ENCODE assay signal across 32 cellular contexts in the genomic region with DNA sequence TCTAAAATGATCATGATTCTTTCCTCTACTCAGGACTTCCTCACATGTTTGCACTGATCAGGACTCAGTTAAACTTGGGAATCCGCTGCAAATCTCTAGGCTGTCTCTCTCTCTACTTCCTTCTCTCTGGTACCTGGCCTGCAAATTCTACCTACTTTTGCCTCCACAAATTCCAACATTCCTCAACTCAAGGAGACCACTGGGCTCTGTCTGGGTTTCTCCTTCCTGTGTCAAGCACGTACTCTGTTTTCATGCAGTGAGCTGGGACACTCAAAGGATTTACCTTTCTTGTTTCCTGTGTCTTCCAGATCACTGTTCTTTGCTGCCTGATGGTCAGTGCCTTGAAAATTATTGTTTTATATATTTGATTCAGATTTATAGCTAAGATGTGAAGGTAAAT. TPM values are rescaled to one million over a fixed set of nuclear protein-coding genes. Genes with fewer than 3 reads are reported as not detected.
"Had no signal": no experiment of that assay in that cellular context is flagged by ENCODE, and none has a peak within 500 bp of the region (broad histone marks: within the 10 kb centered on the region; RNA-seq: fewer than 3 reads in every experiment).

No MANE protein-coding gene starts in this region.

- H3K4me1 ChIP-seq: adrenal gland, body of pancreas, esophagus squamous epithelium, gastroesophageal sphincter had no signal

- H3K9me3 ChIP-seq: adrenal gland, body of pancreas, esophagus squamous epithelium, gastroesophageal sphincter had no signal

- H3K4me3 Mint-ChIP-seq: activated CD4-positive, alpha-beta memory T cell treated with anti-CD3 and anti-CD28 coated beads for 36 hours; activated CD4-positive, alpha-beta T cell treated with anti-CD3 and anti-CD28 coated beads for 36 hours; activated CD4-positive, alpha-beta T cell treated with anti-CD3 and anti-CD28 coated beads, Interleukin-2, amount 10 ng/mL, durations not matched to agents 24 days and 14 days; activated CD8-positive, alpha-beta memory T cell treated with anti-CD3 and anti-CD28 coated beads, Interleukin-2, amount 10 ng/mL, durations not matched to agents 7 days and 5 days; activated CD8-positive, alpha-beta T cell treated with anti-CD3 and anti-CD28 coated beads, Interleukin-2, amount 10 ng/mL, durations not matched to agents 7 days and 5 days; activated naive CD4-positive, alpha-beta T cell treated with anti-CD3 and anti-CD28 coated beads for 36 hours; activated naive CD4-positive, alpha-beta T cell treated with anti-CD3 and anti-CD28 coated beads, Interleukin-2, amount 50 U/mL, for 24 hours; activated naive CD8-positive, alpha-beta T cell treated with anti-CD3 and anti-CD28 coated beads for 36 hours; activated naive CD8-positive, alpha-beta T cell treated with anti-CD3 and anti-CD28 coated beads, Interleukin-2, amount 50 U/mL, for 24 hours; activated T-helper 1 cell treated with anti-CD3 and anti-CD28 coated beads, Interleukin-12 subunit alpha, Interleukin-12 subunit beta, Interleukin-2, Interleukin-4 antibody, amounts not matched to agents 30 ng/mL and 10 ng/mL and 1 ng/mL, durations not matched to agents 14 hours and 24 hours and 36 hours; effector memory CD8-positive, alpha-beta T cell had no signal

- H3K36me3 Mint-ChIP-seq: activated CD4-positive, alpha-beta memory T cell treated with anti-CD3 and anti-CD28 coated beads for 36 hours; activated CD8-positive, alpha-beta memory T cell treated with anti-CD3 and anti-CD28 coated beads, Interleukin-2, amount 10 ng/mL, durations not matched to agents 7 days and 5 days; activated naive CD4-positive, alpha-beta T cell treated with anti-CD3 and anti-CD28 coated beads, Interleukin-2, amount 50 U/mL, for 24 hours; activated naive CD8-positive, alpha-beta T cell treated with anti-CD3 and anti-CD28 coated beads for 36 hours had no signal

- H3K27me3 ChIP-seq: adrenal gland, body of pancreas, esophagus squamous epithelium, gastroesophageal sphincter had no signal

- DNase-seq: activated CD4-positive, alpha-beta memory T cell treated with anti-CD3 and anti-CD28 coated beads for 36 hours; activated CD4-positive, alpha-beta T cell treated with anti-CD3 and anti-CD28 coated beads for 36 hours; activated CD4-positive, alpha-beta T cell treated with anti-CD3 and anti-CD28 coated beads, Interleukin-2, amount 10 ng/mL, durations not matched to agents 24 days and 14 days; activated CD4-positive, CD25-positive, alpha-beta regulatory T cell; activated CD4-positive, CD25-positive, alpha-beta regulatory T cell treated with anti-CD3 and anti-CD28 coated beads, Interleukin-2, amount 50 U/mL, for 72 hours; activated CD8-positive, alpha-beta memory T cell treated with anti-CD3 and anti-CD28 coated beads, Interleukin-2, amount 10 ng/mL, durations not matched to agents 7 days and 5 days; activated CD8-positive, alpha-beta memory T cell treated with anti-CD3 and anti-CD28 coated beads, Interleukin-2, amount 50 U/mL, for 4 hours; activated CD8-positive, alpha-beta T cell treated with anti-CD3 and anti-CD28 coated beads, Interleukin-2, amount 10 ng/mL, durations not matched to agents 7 days and 5 days; activated effector memory CD4-positive, alpha-beta T cell treated with anti-CD3 and anti-CD28 coated beads, Interleukin-2, amount 50 U/mL, for 16 hours; activated naive CD4-positive, alpha-beta T cell treated with anti-CD3 and anti-CD28 coated beads for 36 hours; activated naive CD8-positive, alpha-beta T cell treated with anti-CD3 and anti-CD28 coated beads for 36 hours; activated naive CD8-positive, alpha-beta T cell treated with anti-CD3 and anti-CD28 coated beads, Interleukin-2, amount 50 U/mL, for 24 hours; activated T-cell treated with anti-CD3 and anti-CD28 coated beads, Interleukin-2, amount 50 U/mL, for 1 hour; activated T-cell treated with anti-CD3 and anti-CD28 coated beads, Interleukin-2, amount 50 U/mL, for 48 hours; adrenal gland; amygdala; aorta; body of pancreas; caudate nucleus; cortex of kidney; dermis blood vessel endothelial cell; effector CD4-positive, alpha-beta T cell; effector memory CD8-positive, alpha-beta T cell; erythroblast; esophagus squamous epithelium; foreskin melanocyte; T-helper 2 cell had no signal

- H3K27me3 Mint-ChIP-seq: activated CD4-positive, alpha-beta T cell treated with anti-CD3 and anti-CD28 coated beads for 36 hours; activated CD4-positive, alpha-beta T cell treated with anti-CD3 and anti-CD28 coated beads, Interleukin-2, amount 10 ng/mL, durations not matched to agents 24 days and 14 days; activated naive CD4-positive, alpha-beta T cell treated with anti-CD3 and anti-CD28 coated beads, Interleukin-2, amount 50 U/mL, for 24 hours; activated naive CD8-positive, alpha-beta T cell treated with anti-CD3 and anti-CD28 coated beads for 36 hours; activated naive CD8-positive, alpha-beta T cell treated with anti-CD3 and anti-CD28 coated beads, Interleukin-2, amount 50 U/mL, for 24 hours had no signal

- H3K27ac ChIP-seq: adrenal gland, body of pancreas, esophagus squamous epithelium, gastroesophageal sphincter had no signal

- ATAC-seq: activated CD4-positive, alpha-beta T cell treated with anti-CD3 and anti-CD28 coated beads for 36 hours; activated CD8-positive, alpha-beta memory T cell treated with anti-CD3 and anti-CD28 coated beads, Interleukin-2, amount 10 ng/mL, durations not matched to agents 7 days and 5 days; activated CD8-positive, alpha-beta T cell treated with anti-CD3 and anti-CD28 coated beads, Interleukin-2, amount 10 ng/mL, durations not matched to agents 7 days and 5 days; activated naive CD8-positive, alpha-beta T cell treated with anti-CD3 and anti-CD28 coated beads, Interleukin-2, amount 50 U/mL, for 24 hours; body of pancreas; effector memory CD8-positive, alpha-beta T cell; gastroesophageal sphincter had no signal

- H3K27ac Mint-ChIP-seq: activated CD4-positive, alpha-beta memory T cell treated with anti-CD3 and anti-CD28 coated beads for 36 hours; activated CD4-positive, alpha-beta T cell treated with anti-CD3 and anti-CD28 coated beads for 36 hours; activated CD4-positive, alpha-beta T cell treated with anti-CD3 and anti-CD28 coated beads, Interleukin-2, amount 10 ng/mL, durations not matched to agents 24 days and 14 days; activated CD8-positive, alpha-beta memory T cell treated with anti-CD3 and anti-CD28 coated beads, Interleukin-2, amount 10 ng/mL, durations not matched to agents 7 days and 5 days; activated CD8-positive, alpha-beta T cell treated with anti-CD3 and anti-CD28 coated beads, Interleukin-2, amount 10 ng/mL, durations not matched to agents 7 days and 5 days; activated naive CD4-positive, alpha-beta T cell treated with anti-CD3 and anti-CD28 coated beads for 36 hours; activated naive CD4-positive, alpha-beta T cell treated with anti-CD3 and anti-CD28 coated beads, Interleukin-2, amount 50 U/mL, for 24 hours; activated naive CD8-positive, alpha-beta T cell treated with anti-CD3 and anti-CD28 coated beads for 36 hours; activated naive CD8-positive, alpha-beta T cell treated with anti-CD3 and anti-CD28 coated beads, Interleukin-2, amount 50 U/mL, for 24 hours; activated T-helper 1 cell treated with anti-CD3 and anti-CD28 coated beads, Interleukin-12 subunit alpha, Interleukin-12 subunit beta, Interleukin-2, Interleukin-4 antibody, amounts not matched to agents 30 ng/mL and 10 ng/mL and 1 ng/mL, durations not matched to agents 14 hours and 24 hours and 36 hours; activated T-helper 2 cell treated with anti-CD3 and anti-CD28 coated beads, Interferon-gamma antibody, Interleukin-2, Interleukin-4, amounts not matched to agents 10 μg/mL and 5 μg/mL and 100 μg/mL, durations not matched to agents 14 hours and 24 hours and 36 hours; effector memory CD8-positive, alpha-beta T cell had no signal

- H3K4me3 ChIP-seq: adrenal gland, body of pancreas, esophagus squamous epithelium, gastroesophageal sphincter had no signal

- H3K4me1 Mint-ChIP-seq: activated CD4-positive, alpha-beta T cell treated with anti-CD3 and anti-CD28 coated beads for 36 hours; activated CD8-positive, alpha-beta memory T cell treated with anti-CD3 and anti-CD28 coated beads, Interleukin-2, amount 10 ng/mL, durations not matched to agents 7 days and 5 days; activated naive CD8-positive, alpha-beta T cell treated with anti-CD3 and anti-CD28 coated beads, Interleukin-2, amount 50 U/mL, for 24 hours had no signal

- H3K9me3 Mint-ChIP-seq: activated CD4-positive, alpha-beta memory T cell treated with anti-CD3 and anti-CD28 coated beads for 36 hours; activated CD4-positive, alpha-beta T cell treated with anti-CD3 and anti-CD28 coated beads, Interleukin-2, amount 10 ng/mL, durations not matched to agents 24 days and 14 days; activated naive CD4-positive, alpha-beta T cell treated with anti-CD3 and anti-CD28 coated beads for 36 hours; activated naive CD4-positive, alpha-beta T cell treated with anti-CD3 and anti-CD28 coated beads, Interleukin-2, amount 50 U/mL, for 24 hours; activated naive CD8-positive, alpha-beta T cell treated with anti-CD3 and anti-CD28 coated beads, Interleukin-2, amount 50 U/mL, for 24 hours; activated T-helper 1 cell treated with anti-CD3 and anti-CD28 coated beads, Interleukin-12 subunit alpha, Interleukin-12 subunit beta, Interleukin-2, Interleukin-4 antibody, amounts not matched to agents 30 ng/mL and 10 ng/mL and 1 ng/mL, durations not matched to agents 14 hours and 24 hours and 36 hours; activated T-helper 2 cell treated with anti-CD3 and anti-CD28 coated beads, Interferon-gamma antibody, Interleukin-2, Interleukin-4, amounts not matched to agents 10 μg/mL and 5 μg/mL and 100 μg/mL, durations not matched to agents 14 hours and 24 hours and 36 hours; effector memory CD8-positive, alpha-beta T cell had no signal

- H3K36me3 ChIP-seq: adrenal gland, esophagus squamous epithelium, gastroesophageal sphincter had no signal

RNA-seq across cellular contexts. Expression of a gene that starts 45.9 kb away (rescaled TPM):
- total RNA-seq: dermis blood vessel endothelial cell, glomerular endothelial cell had no signal
